Comparison of ENCODE assay signal across 8 cellular contexts in genomic region chr6:158818008-158818579, GRCh38. TPM values are rescaled to one million over a fixed set of nuclear protein-coding genes. Genes with fewer than 3 reads are reported as not detected.
A peak's percentile ranks its signal among the peaks of the same experiment; 100 is the strongest.
DNase-seq lines count a peak whose midpoint lies in the region; ATAC-seq and TF ChIP-seq lines count a peak whose summit lies in the region.

No MANE protein-coding gene starts in this region.

- peak overlapping the region; percentile 94 to 99 (median 97) for H3K27ac ChIP-seq in tibial nerve

- no peaks in the 10 kb centered on the region for H3K9me3 ChIP-seq in tibial nerve

- intact Hi-C loops in activated naive CD4-positive, alpha-beta T cell treated with anti-CD3 and anti-CD28 coated beads for 36 hours (cut with micrococcal nuclease) = loop anchor here (1.0 to 5.0 kb wide), 8 partner anchors 51 to 944 kb away; partner anchors contain the start of genes ACAT2, SOD2, SYNJ2 and TMEM181

- DNase-seq in COLO668 (lab: John Stamatoyannopoulos, UW; ENCODE audit: unreplicated experiment) = peak; percentile 83
- peak; percentile 64 for DNase-seq in HuH-7.5 (ENCODE audit: low spot score)
- peak; percentile 65 for DNase-seq in SK-MEL-5 (ENCODE audit: low read depth, low spot score)
- DNase-seq in activated naive CD4-positive, alpha-beta T cell treated with anti-CD3 and anti-CD28 coated beads for 36 hours = peak; percentile 81
- peak; percentile 49 for DNase-seq in globus pallidus (ENCODE audit: low spot score)
- DNase-seq in osteocyte (ENCODE audit: extremely low spot score, unreplicated experiment) = peak; percentile 93
- DNase-seq in tibial nerve (ENCODE audit: low spot score in 2 of 2) = peak; percentile 59 to 61

- peak overlapping the region; percentile 60 to 92 (median 76) for H3K4me3 ChIP-seq in tibial nerve

- H3K36me3 ChIP-seq in tibial nerve = no peaks in the 10 kb centered on the region

- no peaks in the 10 kb centered on the region for H3K27me3 ChIP-seq in tibial nerve

- in situ Hi-C loops in SK-MEL-5 (cut with HindIII; ENCODE audit: low pct_unique_long_range_greater_than_20kb, low sequenced_read_pairs) = no loop called here

- TF ChIP-seq EP300 in tibial nerve (IDR thresholded peaks at IDR 0.05) = peak in 1 of 2 donors; percentile 92

- no peaks in the 10 kb centered on the region for H3K27me3 Mint-ChIP-seq in activated naive CD4-positive, alpha-beta T cell treated with anti-CD3 and anti-CD28 coated beads for 36 hours (ENCODE audit: low read depth)
- no peaks in the 10 kb centered on the region for H3K27me3 Mint-ChIP-seq in osteocyte (ENCODE audit: unreplicated experiment)

- H3K4me1 ChIP-seq in tibial nerve = peaks cover 0 to 46% (median 34%) of the 10 kb centered on the region in 4 donors

- TF ChIP-seq POLR2A in tibial nerve (IDR thresholded peaks at IDR 0.05) = peak; percentile 78 to 93

- peaks cover 46% of the 10 kb centered on the region for H3K36me3 Mint-ChIP-seq in activated naive CD4-positive, alpha-beta T cell treated with anti-CD3 and anti-CD28 coated beads for 36 hours (ENCODE audit: low read depth)
- peaks cover 1% of the 10 kb centered on the region for H3K36me3 Mint-ChIP-seq in osteocyte (ENCODE audit: unreplicated experiment)

- TF ChIP-seq CTCF in osteocyte (IDR thresholded peaks at IDR 0.05) (no peak), tibial nerve (IDR thresholded peaks at IDR 0.05) (no peak)

- WGBS in tibial nerve, 2 donors = 1 to 2% methylated on average over 14 to 33 of the region's 53 CpGs

- ATAC-seq in GM19467 (IDR thresholded peaks at IDR 0.05; ENCODE audit: unreplicated experiment) = peak; percentile 34

- H3K9me3 Mint-ChIP-seq in activated naive CD4-positive, alpha-beta T cell treated with anti-CD3 and anti-CD28 coated beads for 36 hours = no peaks in the 10 kb centered on the region
- no peaks in the 10 kb centered on the region for H3K9me3 Mint-ChIP-seq in osteocyte (ENCODE audit: unreplicated experiment)

- H3K4me3 Mint-ChIP-seq in activated naive CD4-positive, alpha-beta T cell treated with anti-CD3 and anti-CD28 coated beads for 36 hours = peak overlapping the region; percentile 97
- peak overlapping the region; percentile 93 for H3K4me3 Mint-ChIP-seq in osteocyte (ENCODE audit: unreplicated experiment)

- peaks cover 57% of the 10 kb centered on the region for H3K4me1 Mint-ChIP-seq in activated naive CD4-positive, alpha-beta T cell treated with anti-CD3 and anti-CD28 coated beads for 36 hours (ENCODE audit: low read depth)
- H3K4me1 Mint-ChIP-seq in osteocyte (ENCODE audit: unreplicated experiment) = peaks cover 46% of the 10 kb centered on the region

- CTCF ChIA-PET in activated naive CD4-positive, alpha-beta T cell treated with anti-CD3 and anti-CD28 coated beads for 36 hours (lab: Charles Lee) = interaction anchor here (1.0 kb wide), 1 partner anchor 52 kb away, joined by 3 read pairs; no protein-coding TSS in a partner anchor

- H3K27ac Mint-ChIP-seq in activated naive CD4-positive, alpha-beta T cell treated with anti-CD3 and anti-CD28 coated beads for 36 hours = peak overlapping the region; percentile 98
- peak overlapping the region; percentile 94 for H3K27ac Mint-ChIP-seq in osteocyte (ENCODE audit: unreplicated experiment)

RNA-seq across cellular contexts. Expression of gene EZR, which starts 1.1 kb away (rescaled TPM):
- 59.8 and 69.4 TPM in 2 replicates for total RNA-seq in SK-MEL-5 (2014; rRNA removed; shearing (Covaris generic))
- polyA plus RNA-seq in SK-MEL-5 (2015; cell fraction: cytosol; rRNA removed) = 60.2 and 65.5 TPM in 2 replicates
- 22.4 and 31.8 TPM in 2 replicates for polyA plus RNA-seq in SK-MEL-5 (2015; cell fraction: nucleus; rRNA removed)
- 100 to 1,000 TPM; 229 to 230 TPM for total RNA-seq in activated naive CD4-positive, alpha-beta T cell treated with anti-CD3 and anti-CD28 coated beads for 36 hours
- 41.1 and 41.4 TPM in 2 replicates for total RNA-seq in osteocyte
- total RNA-seq in tibial nerve = 100 to 1,000 TPM in 3 of 4 donors, 10 to 100 TPM in 1; 83.7 to 168 (median 144) TPM

Comparison
In these comparisons a context has a peak if more than half of its experiments do, and no peak if none do; other contexts are left out.
1. Peak in every context shown above with its lines: DNase-seq, ATAC-seq, H3K4me3 ChIP-seq and H3K27ac ChIP-seq.